In the genomic region with DNA sequence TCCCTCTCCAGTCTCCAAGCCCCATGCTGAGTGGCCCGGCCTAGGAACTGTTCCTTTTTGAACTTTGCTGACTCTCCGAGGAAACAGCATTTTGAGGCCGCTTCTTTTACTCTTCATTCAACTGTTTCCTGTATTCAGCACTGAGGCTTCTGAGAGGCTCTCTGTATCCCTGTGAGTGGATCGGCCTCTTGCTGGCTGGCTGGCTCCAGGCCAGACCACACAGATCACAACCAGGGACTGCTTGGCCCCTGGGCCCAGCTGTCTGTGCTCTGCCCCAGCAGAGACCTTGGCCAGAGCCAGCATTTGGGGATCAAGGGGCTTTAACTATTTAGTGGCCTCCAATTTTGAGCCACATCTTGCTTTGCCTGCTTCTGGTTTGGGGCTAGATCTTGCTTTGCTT, we compare ENCODE assay signal across 9 cellular contexts.
DNase-seq lines count a peak whose midpoint lies in the region; ATAC-seq, FAIRE-seq and TF ChIP-seq lines count a peak whose summit lies in the region.
"Had no signal": no experiment of that assay in that cellular context is flagged by ENCODE, and none has a peak within 500 bp of the region (broad histone marks: within the 10 kb centered on the region; RNA-seq: fewer than 3 reads in every experiment).

No MANE protein-coding gene starts in this region.

- no peak for FAIRE-seq in pancreas (lab: Jason Lieb, UNC)

- H3K4me1 ChIP-seq in pancreas (no peaks in the 10 kb centered on the region), aorta (ENCODE audit: control insufficient read depth in 1 of 2, insufficient read depth in 2 of 2, low read length in 2 of 2) (no peaks in the 10 kb centered on the region)

- WGBS in pancreas, 2 donors, result 50 to 57% methylated on average over 4 of the region's 4 CpGs
- WGBS in aorta, 2 donors, result 69 to 72% methylated on average over 4 of the region's 4 CpGs

- intact Hi-C loops in pancreas (cut with DNase I) (no loop called here), aorta (cut with DNase I) (no loop called here)

- H3K27me3 ChIP-seq in pancreas, result no peaks in the 10 kb centered on the region
- no peaks in the 10 kb centered on the region for H3K27me3 ChIP-seq in aorta (ENCODE audit: control insufficient read depth in 1 of 2, insufficient read depth in 2 of 2, low read length in 1 of 2)

- H3K27ac ChIP-seq in pancreas (no peak overlapping the region), aorta (ENCODE audit: low read depth in 1 of 2, low read length in 2 of 2) (no peak overlapping the region)

- ATAC-seq in GM19452 (IDR thresholded peaks at IDR 0.05; ENCODE audit: unreplicated experiment) (peak; percentile 60), pancreas (peak in 3 of 4 donors; percentile 32 to 71 (median 53)), aorta (ENCODE audit: low FRiP score) (no peak)
- ATAC-seq: stimulated activated memory B cell treated with anti-CD40 and anti-IgM and Interleukin-4, amounts not matched to agents 10 μg/mL and 1 μg/mL and 100 μg/mL, for 72 hours had no signal

- no peaks in the 10 kb centered on the region for H3K36me3 ChIP-seq in pancreas
- H3K36me3 ChIP-seq in aorta (ENCODE audit: control insufficient read depth in 1 of 2, insufficient read depth in 2 of 2, low read length in 1 of 2), result no peaks in the 10 kb centered on the region

- no peaks in the 10 kb centered on the region for H3K9me3 ChIP-seq in pancreas
- H3K9me3 ChIP-seq in aorta (ENCODE audit: control insufficient read depth, low read length), result peaks cover 3% of the 10 kb centered on the region

- no peak overlapping the region for H3K4me3 ChIP-seq in fibroblast of pulmonary artery (replicated peaks; ENCODE audit: low read depth, low read length)
- H3K4me3 ChIP-seq in pancreas, result no peak overlapping the region
- no peak overlapping the region for H3K4me3 ChIP-seq in aorta (ENCODE audit: low read length in 2 of 2)

- DNase-seq in NCI-H69 (lab: John Stamatoyannopoulos, UW) (peak; percentile 47), fibroblast of pulmonary artery (ENCODE audit: low read depth) (peak; percentile 44), pancreas (no peak), germinal center (ENCODE audit: low spot score) (no peak), aorta (no peak)
- DNase-seq in activated effector memory CD4-positive, alpha-beta T cell treated with anti-CD3 and anti-CD28 coated beads, Interleukin-2, amount 50 U/mL, for 16 hours, result no peak
- DNase-seq: activated CD4-positive, alpha-beta memory T cell treated with anti-CD3 and anti-CD28 coated beads for 36 hours had no signal

- TF ChIP-seq CTCF in fibroblast of pulmonary artery (IDR thresholded peaks at IDR 0.05; ENCODE audit: low read length, missing control alignments) (no peak), pancreas (IDR thresholded peaks at IDR 0.05) (no peak)

Comparison
In these comparisons a context has a peak if more than half of its experiments do, and no peak if none do; other contexts are left out.
1. DNase-seq: peak in NCI-H69 (single experiment) and fibroblast of pulmonary artery (single experiment); none in pancreas (0 of 6), germinal center (single experiment), activated effector memory CD4-positive, alpha-beta T cell treated with anti-CD3 and anti-CD28 coated beads, Interleukin-2, amount 50 U/mL, for 16 hours (single experiment) and aorta (0 of 2).